ENCODE assay signal across 24 cellular contexts in the genomic region with DNA sequence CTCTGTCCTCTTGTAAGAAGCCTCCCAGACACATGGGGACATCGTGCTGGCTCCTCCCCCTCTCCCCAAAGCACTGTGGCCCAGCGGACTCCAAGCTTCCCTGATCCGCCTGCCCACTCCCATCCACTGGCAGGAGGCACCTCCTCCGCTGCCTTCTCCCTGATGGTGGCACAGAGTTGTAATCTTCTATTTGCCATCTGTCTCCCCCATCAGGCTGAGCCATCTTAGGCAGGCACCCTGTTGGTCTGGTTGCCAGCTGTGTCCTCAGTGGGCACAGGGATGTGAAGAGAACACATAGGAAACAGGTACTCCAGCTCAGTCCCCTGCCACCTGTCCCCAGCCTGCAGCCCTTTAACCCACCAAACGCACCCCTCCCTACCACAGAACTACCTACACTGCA. TPM values are rescaled to one million over a fixed set of nuclear protein-coding genes. Genes with fewer than 3 reads are reported as not detected.
DNase-seq lines count a peak whose midpoint lies in the region; ATAC-seq lines count a peak whose summit lies in the region.
"Had no signal": no experiment of that assay in that cellular context is flagged by ENCODE, and none has a peak within 500 bp of the region (broad histone marks: within the 10 kb centered on the region; RNA-seq: fewer than 3 reads in every experiment).

No MANE protein-coding gene starts in this region.

- no peak overlapping the region for H3K4me3 Mint-ChIP-seq in CD4-positive, alpha-beta memory T cell
- H3K4me3 Mint-ChIP-seq: activated CD4-positive, alpha-beta T cell treated with anti-CD3 and anti-CD28 coated beads for 36 hours; activated T-cell treated with anti-CD3 and anti-CD28 coated beads, Interleukin-2, amount 50 U/mL, for 72 hours; CD4-positive, alpha-beta T cell; dendritic cell treated with granulocyte-macrophage colony-stimulating factor and Interleukin-4, amounts not matched to agents 40 ng/mL and 50 ng/mL, for 4 days; type B pancreatic cell had no signal

- H3K9me3 Mint-ChIP-seq in CD4-positive, alpha-beta memory T cell, result peaks cover 0 to 2% (median 0%) of the 10 kb centered on the region in 8 donors
- H3K9me3 Mint-ChIP-seq: activated T-cell treated with anti-CD3 and anti-CD28 coated beads, Interleukin-2, amount 50 U/mL, for 72 hours; CD4-positive, alpha-beta T cell; dendritic cell treated with granulocyte-macrophage colony-stimulating factor and Interleukin-4, amounts not matched to agents 40 ng/mL and 50 ng/mL, for 4 days; type B pancreatic cell had no signal

- no peak for DNase-seq in CD4-positive, alpha-beta memory T cell
- DNase-seq in NCI-H524 (lab: John Stamatoyannopoulos, UW), result peak; percentile 95 to 98
- peak; percentile 38 for DNase-seq in cerebellum (ENCODE audit: low spot score)
- no peak for DNase-seq in DMS153 treated with DMSO at 0.1 percent for 48 hours (lab: John Stamatoyannopoulos, UW; ENCODE audit: unreplicated experiment)
- DNase-seq in stimulated activated CD4-positive, alpha-beta T cell treated with anti-CD3 and anti-CD28 coated beads, Interleukin-2, amount 100 ng/mL, for 24 hours, result no peak
- no peak for DNase-seq in NCI-H2196 treated with DMSO at 0.1 percent for 48 hours (lab: John Stamatoyannopoulos, UW; ENCODE audit: unreplicated experiment)
- DNase-seq: activated CD4-positive, alpha-beta T cell treated with anti-CD3 and anti-CD28 coated beads for 36 hours; activated naive CD4-positive, alpha-beta T cell treated with anti-CD3 and anti-CD28 coated beads, Interleukin-2, amount 50 U/mL, for 16 hours; activated T-cell treated with anti-CD3 and anti-CD28 coated beads, Interleukin-2, amount 50 U/mL, for 72 hours; CD4-positive, alpha-beta T cell; DMS53; H7; KG1; MM.1S; NCI-H1436; NCI-H2227 treated with DMSO at 0.1 percent for 48 hours; psoas muscle; T-helper 1 cell had no signal

- peak overlapping the region in 4 of 7 donors; percentile 9 to 59 (median 52) for H3K27ac Mint-ChIP-seq in CD4-positive, alpha-beta memory T cell
- H3K27ac Mint-ChIP-seq: activated CD4-positive, alpha-beta T cell treated with anti-CD3 and anti-CD28 coated beads for 36 hours; activated T-cell treated with anti-CD3 and anti-CD28 coated beads, Interleukin-2, amount 50 U/mL, for 72 hours; CD4-positive, alpha-beta T cell; dendritic cell treated with granulocyte-macrophage colony-stimulating factor and Interleukin-4, amounts not matched to agents 40 ng/mL and 50 ng/mL, for 4 days; type B pancreatic cell had no signal

- peaks cover 10 to 23% (median 15%) of the 10 kb centered on the region in 4 donors for H3K4me1 Mint-ChIP-seq in CD4-positive, alpha-beta memory T cell

- intact Hi-C loops in CD4-positive, alpha-beta memory T cell (cut with micrococcal nuclease), result loop anchor here (10.0 kb wide), 1 partner anchor 85 kb away; a partner anchor contains a TSS

- H3K4me3 ChIP-seq in BLaER1, result no peak overlapping the region
- H3K4me3 ChIP-seq in CD4-positive, alpha-beta memory T cell (ENCODE audit: low read length in 2 of 2), result no peak overlapping the region
- H3K4me3 ChIP-seq: lung, psoas muscle had no signal

- H3K27me3 ChIP-seq in BLaER1, result no peaks in the 10 kb centered on the region
- H3K27me3 ChIP-seq in CD4-positive, alpha-beta memory T cell (ENCODE audit: insufficient read depth, low read length), result no peaks in the 10 kb centered on the region
- H3K27me3 ChIP-seq: neutrophil had no signal

- peaks cover 29% of the 10 kb centered on the region for H3K36me3 ChIP-seq in BLaER1
- H3K36me3 ChIP-seq in CD4-positive, alpha-beta memory T cell (ENCODE audit: insufficient read depth, low read length), result peaks cover 10% of the 10 kb centered on the region

- ATAC-seq in HG02678 (IDR thresholded peaks at IDR 0.05; ENCODE audit: unreplicated experiment), result no peak
- ATAC-seq: activated CD4-positive, alpha-beta T cell treated with anti-CD3 and anti-CD28 coated beads for 36 hours; activated T-cell treated with anti-CD3 and anti-CD28 coated beads, Interleukin-2, amount 50 U/mL, for 72 hours; psoas muscle had no signal

- no peaks in the 10 kb centered on the region for H3K27me3 Mint-ChIP-seq in CD4-positive, alpha-beta memory T cell
- H3K27me3 Mint-ChIP-seq: activated CD4-positive, alpha-beta T cell treated with anti-CD3 and anti-CD28 coated beads for 36 hours; CD4-positive, alpha-beta T cell; dendritic cell treated with granulocyte-macrophage colony-stimulating factor and Interleukin-4, amounts not matched to agents 40 ng/mL and 50 ng/mL, for 4 days; type B pancreatic cell had no signal

- no peaks in the 10 kb centered on the region for H4K20me1 ChIP-seq in BLaER1

- CTCF ChIA-PET in CD4-positive, alpha-beta memory T cell (lab: Charles Lee; ENCODE audit: partially characterized antibody), result no interaction called here

- H3K9me3 ChIP-seq in BLaER1, result no peaks in the 10 kb centered on the region
- no peaks in the 10 kb centered on the region for H3K9me3 ChIP-seq in CD4-positive, alpha-beta memory T cell (ENCODE audit: control insufficient read depth in 1 of 2, low read length in 2 of 2)
- H3K9me3 ChIP-seq: neutrophil, psoas muscle had no signal

- H3K27ac ChIP-seq in BLaER1, result peak overlapping the region; percentile 64
- H3K27ac ChIP-seq in CD4-positive, alpha-beta memory T cell (ENCODE audit: low read depth, low read length), result no peak overlapping the region
- H3K27ac ChIP-seq: neutrophil, psoas muscle had no signal

- POLR2A ChIA-PET in CD4-positive, alpha-beta memory T cell (lab: Charles Lee; ENCODE audit: partially characterized antibody), result no interaction called here

- H3K9ac ChIP-seq in BLaER1, result peak overlapping the region; percentile 36; the same call in 1 of the 2 replicates

- peaks cover 61% of the 10 kb centered on the region for H3K4me1 ChIP-seq in BLaER1
- peaks cover 15% of the 10 kb centered on the region for H3K4me1 ChIP-seq in CD4-positive, alpha-beta memory T cell (ENCODE audit: insufficient read depth, low read length)

- H3K4me2 ChIP-seq in BLaER1, result peak overlapping the region; percentile 49

- peaks cover 9 to 19% of the 10 kb centered on the region in 2 donors for H3K36me3 Mint-ChIP-seq in CD4-positive, alpha-beta memory T cell

RNA-seq across cellular contexts. Expression of a gene that starts 5.4 kb away (rescaled TPM):
- 10 to 100 TPM; 24.6 to 25.7 TPM for total RNA-seq in CD4-positive, alpha-beta memory T cell
- polyA plus RNA-seq in CD4-positive, alpha-beta memory T cell, result 10 to 100 TPM; 57.6 to 75.7 TPM
- total RNA-seq in cerebellum, result 1.7 TPM

RNA-seq across cellular contexts. Expression of a gene that starts 27.0 kb away (rescaled TPM):
- 1 to 10 TPM; 1.7 to 2.6 TPM for total RNA-seq in CD4-positive, alpha-beta memory T cell
- 1 to 10 TPM in 1 of 2 donors, under 1 TPM in 1; 0.48 to 1.3 TPM for polyA plus RNA-seq in CD4-positive, alpha-beta memory T cell
- 4.2 TPM for total RNA-seq in cerebellum

RNA-seq across cellular contexts. Expression of a gene that starts 40.3 kb away (rescaled TPM):
- total RNA-seq in CD4-positive, alpha-beta memory T cell, result 100 to 1,000 TPM; 261 to 264 TPM
- polyA plus RNA-seq in CD4-positive, alpha-beta memory T cell, result 100 to 1,000 TPM; 132 to 191 TPM
- 254 TPM for total RNA-seq in cerebellum

RNA-seq across cellular contexts. Expression of a gene that starts 42.4 kb away (rescaled TPM):
- 10 to 100 TPM; 37.9 to 44.2 TPM for total RNA-seq in CD4-positive, alpha-beta memory T cell
- polyA plus RNA-seq in CD4-positive, alpha-beta memory T cell, result 10 to 100 TPM; 35.6 to 41.1 TPM
- 21.8 TPM for total RNA-seq in cerebellum

RNA-seq across cellular contexts. Expression of a gene that starts 57.8 kb away (rescaled TPM):
- total RNA-seq in CD4-positive, alpha-beta memory T cell, result 10 to 100 TPM; 28.0 to 31.4 TPM
- 10 to 100 TPM; 26.0 to 29.2 TPM for polyA plus RNA-seq in CD4-positive, alpha-beta memory T cell
- 8.4 TPM for total RNA-seq in cerebellum

Comparison
In these comparisons a context has a peak if more than half of its experiments do, and no peak if none do; other contexts are left out.
1. DNase-seq: peak in NCI-H524 (2 of 2) and cerebellum (single experiment); none in CD4-positive, alpha-beta memory T cell (0 of 5), DMS153 treated with DMSO at 0.1 percent for 48 hours (single experiment), stimulated activated CD4-positive, alpha-beta T cell treated with anti-CD3 and anti-CD28 coated beads, Interleukin-2, amount 100 ng/mL, for 24 hours (0 of 2) and NCI-H2196 treated with DMSO at 0.1 percent for 48 hours (single experiment).